1 cellular context compared by ENCODE assay signal in genomic region chr10:117005454-117006055, GRCh38.
TF ChIP-seq lines count a peak whose summit lies in the region.

No MANE protein-coding gene starts in this region.

TF ChIP-seq in K562, 482 proteins besides CTCF, POLR2A, EP300 and RAD21 (continued from another document):
- no peak for TF ChIP-seq ZNF696 (CRISPR knock-in tag; conservative IDR thresholded peaks at IDR 0.05)
